In genomic region chr19:40348961-40349507, GRCh38 we compare ENCODE assay signal across 1 cellular context.
TF ChIP-seq lines count a peak whose summit lies in the region.

No MANE protein-coding gene starts in this region.

TF ChIP-seq in SK-N-SH treated with all-trans-retinoic acid at 6 μM for 48 hours, 23 proteins besides CTCF, POLR2A, EP300 and RAD21 (continued from another document):
- no peak for TF ChIP-seq CREB5 (CRISPR knock-in tag; IDR thresholded peaks at IDR 0.05; ENCODE audit: low read depth)
- TF ChIP-seq TSHZ2 (CRISPR knock-in tag; IDR thresholded peaks at IDR 0.05), result no peak
- no peak for TF ChIP-seq CSDC2 (CRISPR knock-in tag; IDR thresholded peaks at IDR 0.05)
- TF ChIP-seq OSR1 (CRISPR knock-in tag; IDR thresholded peaks at IDR 0.05), result no peak
- no peak for TF ChIP-seq RARB (CRISPR knock-in tag; IDR thresholded peaks at IDR 0.05)
- no peak for TF ChIP-seq BACH2 (CRISPR knock-in tag; IDR thresholded peaks at IDR 0.05; ENCODE audit: borderline replicate concordance)
- TF ChIP-seq ESRRG (CRISPR knock-in tag; IDR thresholded peaks at IDR 0.05), result no peak
- TF ChIP-seq ZNF70 (CRISPR knock-in tag; IDR thresholded peaks at IDR 0.05), result no peak
- TF ChIP-seq ISL1 (CRISPR knock-in tag; IDR thresholded peaks at IDR 0.05), result no peak
- no peak for TF ChIP-seq ARNTL (CRISPR knock-in tag; IDR thresholded peaks at IDR 0.05; ENCODE audit: borderline replicate concordance, low read depth)
- TF ChIP-seq TOX (CRISPR knock-in tag; IDR thresholded peaks at IDR 0.05; ENCODE audit: borderline replicate concordance), result no peak
- no peak for TF ChIP-seq ZFP3 (CRISPR knock-in tag; IDR thresholded peaks at IDR 0.05)
- no peak for TF ChIP-seq ZNF8 (CRISPR knock-in tag; IDR thresholded peaks at IDR 0.05)
- no peak for TF ChIP-seq ZNF565 (CRISPR knock-in tag; conservative IDR thresholded peaks at IDR 0.05; ENCODE audit: low read depth)
- no peak for TF ChIP-seq ZC3H10 (CRISPR knock-in tag; IDR thresholded peaks at IDR 0.05)
- no peak for TF ChIP-seq GLIS3 (CRISPR knock-in tag; IDR thresholded peaks at IDR 0.05)
